Comparison of ENCODE assay signal across 14 cellular contexts in genomic region chr12:62744551-62744950, GRCh38.
DNase-seq lines count a peak whose midpoint lies in the region; ATAC-seq, FAIRE-seq and TF ChIP-seq lines count a peak whose summit lies in the region.
"Had no signal": no experiment of that assay in that cellular context is flagged by ENCODE, and none has a peak within 500 bp of the region (broad histone marks: within the 10 kb centered on the region; RNA-seq: fewer than 3 reads in every experiment).

No MANE protein-coding gene starts in this region.

- H4K20me1 ChIP-seq in astrocyte (ENCODE audit: insufficient read depth, low read length) (no peaks in the 10 kb centered on the region), PC-9 (ENCODE audit: insufficient read depth) (no peaks in the 10 kb centered on the region)

- 88 to 96% (median 94%) methylated on average over 5 of the region's 5 CpGs for WGBS in ovary, 3 donors

- H3K4me3 ChIP-seq in astrocyte (ENCODE audit: insufficient read depth, low read depth, low read length) (no peak overlapping the region), PC-9 (no peak overlapping the region), ovary (no peak overlapping the region)
- H3K4me3 ChIP-seq in naive thymus-derived CD4-positive, alpha-beta T cell (ENCODE audit: low read length) = no peak overlapping the region
- H3K4me3 ChIP-seq: esophagus muscularis mucosa had no signal

- H3K9me3 ChIP-seq in astrocyte (ENCODE audit: insufficient read depth, low read depth, low read length) (no peaks in the 10 kb centered on the region), PC-9 (ENCODE audit: insufficient read depth, low read depth) (no peaks in the 10 kb centered on the region), ovary (no peaks in the 10 kb centered on the region)
- H3K9me3 ChIP-seq in naive thymus-derived CD4-positive, alpha-beta T cell (ENCODE audit: control insufficient read depth in 2 of 3, low read length in 3 of 3) = no peaks in the 10 kb centered on the region
- H3K9me3 ChIP-seq: esophagus muscularis mucosa had no signal

- H3K27ac ChIP-seq in astrocyte (ENCODE audit: low read depth, low read length) = peak overlapping the region; percentile 44
- no peak overlapping the region for H3K27ac ChIP-seq in naive thymus-derived CD4-positive, alpha-beta T cell (ENCODE audit: low read depth, low read length)
- H3K27ac ChIP-seq in PC-9 = no peak overlapping the region
- H3K27ac ChIP-seq in ovary = no peak overlapping the region
- H3K27ac ChIP-seq: esophagus muscularis mucosa had no signal

- no peak overlapping the region for H3K27ac Mint-ChIP-seq in astrocyte (ENCODE audit: unreplicated experiment)
- no peak overlapping the region for H3K27ac Mint-ChIP-seq in naive thymus-derived CD4-positive, alpha-beta T cell
- H3K27ac Mint-ChIP-seq in Calu3 (ENCODE audit: unreplicated experiment) = no peak overlapping the region
- H3K27ac Mint-ChIP-seq: activated CD4-positive, alpha-beta T cell treated with anti-CD3 and anti-CD28 coated beads for 36 hours; activated naive CD8-positive, alpha-beta T cell treated with anti-CD3 and anti-CD28 coated beads, Interleukin-2, amount 50 U/mL, for 24 hours had no signal

- H3K4me1 Mint-ChIP-seq in astrocyte (ENCODE audit: low read depth, unreplicated experiment) (peaks cover 14% of the 10 kb centered on the region), Calu3 (ENCODE audit: low read depth, unreplicated experiment) (peaks cover 30% of the 10 kb centered on the region)
- H3K4me1 Mint-ChIP-seq in naive thymus-derived CD4-positive, alpha-beta T cell = peaks cover 0 to 9% (median 3%) of the 10 kb centered on the region in 7 donors
- H3K4me1 Mint-ChIP-seq: activated naive CD8-positive, alpha-beta T cell treated with anti-CD3 and anti-CD28 coated beads, Interleukin-2, amount 50 U/mL, for 24 hours had no signal

- DNase-seq in GM12892 (ENCODE audit: insufficient read length) (peak; percentile 34), astrocyte (ENCODE audit: low read depth) (peak; percentile 46), PC-9 (no peak), SK-N-DZ (ENCODE audit: low spot score) (no peak), ovary (no peak), Calu3 (no peak)
- no peak for DNase-seq in naive thymus-derived CD4-positive, alpha-beta T cell
- DNase-seq: activated CD4-positive, alpha-beta T cell treated with anti-CD3 and anti-CD28 coated beads for 36 hours; activated naive CD8-positive, alpha-beta T cell treated with anti-CD3 and anti-CD28 coated beads, Interleukin-2, amount 50 U/mL, for 24 hours; mammary epithelial cell; small intestine had no signal

- H3K36me3 ChIP-seq in astrocyte (ENCODE audit: insufficient read depth, low read length) (no peaks in the 10 kb centered on the region), PC-9 (ENCODE audit: low read depth) (0 out of 2 replicates have a peak, but pooled peaks cover 6% of the 10 kb centered on the region), ovary (no peaks in the 10 kb centered on the region)
- H3K36me3 ChIP-seq in naive thymus-derived CD4-positive, alpha-beta T cell (ENCODE audit: control insufficient read depth in 2 of 3, insufficient read depth in 3 of 3, low read length in 3 of 3) = no peaks in the 10 kb centered on the region
- H3K36me3 ChIP-seq: esophagus muscularis mucosa had no signal

- peak; percentile 66 for FAIRE-seq in GM12892 (lab: Jason Lieb, UNC)
- no peak for FAIRE-seq in astrocyte (lab: Jason Lieb, UNC)
- FAIRE-seq: small intestine had no signal

- peak; percentile 60 for ATAC-seq in HG03520 (IDR thresholded peaks at IDR 0.05; ENCODE audit: unreplicated experiment)
- peak; percentile 87 for ATAC-seq in naive thymus-derived CD4-positive, alpha-beta T cell
- ATAC-seq: activated CD4-positive, alpha-beta T cell treated with anti-CD3 and anti-CD28 coated beads for 36 hours; activated naive CD8-positive, alpha-beta T cell treated with anti-CD3 and anti-CD28 coated beads, Interleukin-2, amount 50 U/mL, for 24 hours; Panc1 had no signal

- no peaks in the 10 kb centered on the region for H3K27me3 ChIP-seq in astrocyte (ENCODE audit: insufficient read depth, low read length)
- no peaks in the 10 kb centered on the region for H3K27me3 ChIP-seq in naive thymus-derived CD4-positive, alpha-beta T cell (ENCODE audit: control insufficient read depth in 2 of 2, insufficient read depth in 2 of 2, low read length in 2 of 2)
- H3K27me3 ChIP-seq in PC-9 (ENCODE audit: insufficient read depth, low read depth) = no peaks in the 10 kb centered on the region
- no peaks in the 10 kb centered on the region for H3K27me3 ChIP-seq in ovary
- H3K27me3 ChIP-seq: esophagus muscularis mucosa had no signal

- peak overlapping the region; percentile 13 for H2AFZ ChIP-seq in astrocyte (ENCODE audit: low read depth, low read length)
- no peak overlapping the region for H2AFZ ChIP-seq in PC-9

- H3K4me3 Mint-ChIP-seq in astrocyte (ENCODE audit: unreplicated experiment) (no peak overlapping the region), Calu3 (ENCODE audit: low read depth, unreplicated experiment) (no peak overlapping the region)
- H3K4me3 Mint-ChIP-seq in naive thymus-derived CD4-positive, alpha-beta T cell = no peak overlapping the region
- H3K4me3 Mint-ChIP-seq: activated CD4-positive, alpha-beta T cell treated with anti-CD3 and anti-CD28 coated beads for 36 hours; activated naive CD8-positive, alpha-beta T cell treated with anti-CD3 and anti-CD28 coated beads, Interleukin-2, amount 50 U/mL, for 24 hours had no signal

- peaks cover 7% of the 10 kb centered on the region for H3K4me1 ChIP-seq in astrocyte (ENCODE audit: insufficient read depth, low read length)
- H3K4me1 ChIP-seq in naive thymus-derived CD4-positive, alpha-beta T cell (ENCODE audit: control insufficient read depth in 2 of 2, insufficient read depth in 2 of 2, low read length in 2 of 2) = no peaks in the 10 kb centered on the region
- peaks cover 14% of the 10 kb centered on the region for H3K4me1 ChIP-seq in PC-9 (replicated peaks; ENCODE audit: insufficient read depth)
- peaks cover 1% of the 10 kb centered on the region for H3K4me1 ChIP-seq in ovary (ENCODE audit: insufficient read depth)

- BruUV-seq in PC-9 (replicated peaks; lab: Mats Ljungman, UMichigan) = no TSS peak
- BruUV-seq in Calu3 (replicated peaks; lab: Mats Ljungman, UMichigan) = no TSS peak

- TF ChIP-seq CTCF in astrocyte (IDR thresholded peaks at IDR 0.05; ENCODE audit: insufficient read depth, low read depth, low read length) (no peak), PC-9 (conservative IDR thresholded peaks at IDR 0.05) (no peak), ovary (IDR thresholded peaks at IDR 0.05) (no peak), Calu3 (IDR thresholded peaks at IDR 0.05; ENCODE audit: unreplicated experiment) (no peak)

- H3K79me2 ChIP-seq in astrocyte (ENCODE audit: insufficient read depth, low read length) = no peaks in the 10 kb centered on the region
- H3K79me2 ChIP-seq in PC-9 (ENCODE audit: low read depth) = no peaks in the 10 kb centered on the region

- H3K36me3 Mint-ChIP-seq in astrocyte (ENCODE audit: low read depth, unreplicated experiment) = peaks cover 1% of the 10 kb centered on the region
- H3K36me3 Mint-ChIP-seq in naive thymus-derived CD4-positive, alpha-beta T cell = no peaks in the 10 kb centered on the region
- no peaks in the 10 kb centered on the region for H3K36me3 Mint-ChIP-seq in Calu3 (ENCODE audit: insufficient read depth, unreplicated experiment)

- intact Hi-C loops in naive thymus-derived CD4-positive, alpha-beta T cell (cut with micrococcal nuclease) = no loop called here
- intact Hi-C loops in PC-9 (cut with micrococcal nuclease; ENCODE audit: unreplicated experiment) (no loop called here), ovary (cut with DNase I) (no loop called here), Calu3 (cut with micrococcal nuclease; ENCODE audit: unreplicated experiment) (no loop called here)

- peaks cover 2% of the 10 kb centered on the region for H3K9me3 Mint-ChIP-seq in astrocyte (ENCODE audit: unreplicated experiment)
- H3K9me3 Mint-ChIP-seq in naive thymus-derived CD4-positive, alpha-beta T cell = no peaks in the 10 kb centered on the region
- H3K9me3 Mint-ChIP-seq in Calu3 (ENCODE audit: low read depth, unreplicated experiment) = no peaks in the 10 kb centered on the region
- H3K9me3 Mint-ChIP-seq: activated naive CD8-positive, alpha-beta T cell treated with anti-CD3 and anti-CD28 coated beads, Interleukin-2, amount 50 U/mL, for 24 hours had no signal

- CTCF ChIA-PET in naive thymus-derived CD4-positive, alpha-beta T cell (lab: Charles Lee) = no interaction called here
- CTCF ChIA-PET in PC-9 (lab: Charles Lee) = no interaction called here
- CTCF ChIA-PET in Calu3 (lab: Charles Lee) = interaction anchor here (0.7 kb wide), 1 partner anchor 496 kb away, joined by 3 read pairs; no protein-coding TSS in a partner anchor

- H3K4me2 ChIP-seq in astrocyte (ENCODE audit: low read length) (peak overlapping the region; percentile 45), PC-9 (no peak overlapping the region)

- H3K9ac ChIP-seq in astrocyte (ENCODE audit: low read length) = no peak overlapping the region

- TF ChIP-seq POLR2A in GM12892 (IDR thresholded peaks at IDR 0.05; ENCODE audit: low read depth, low read length) (peak; percentile 59; the same call in 1 of the 2 replicates), ovary (IDR thresholded peaks at IDR 0.05) (no peak)

- H3F3A ChIP-seq in PC-9 (ENCODE audit: insufficient read depth, low read depth) = no peaks in the 10 kb centered on the region

- POLR2A ChIA-PET in naive thymus-derived CD4-positive, alpha-beta T cell (lab: Charles Lee) = no interaction called here
- POLR2A ChIA-PET in PC-9 (lab: Charles Lee; ENCODE audit: unreplicated experiment) = no interaction called here

- H3K9me2 ChIP-seq in PC-9 (ENCODE audit: insufficient read depth) = no peaks in the 10 kb centered on the region

- H3K27me3 Mint-ChIP-seq in astrocyte (ENCODE audit: low read depth, unreplicated experiment) (no peaks in the 10 kb centered on the region), Calu3 (ENCODE audit: unreplicated experiment) (no peaks in the 10 kb centered on the region)
- H3K27me3 Mint-ChIP-seq in naive thymus-derived CD4-positive, alpha-beta T cell = peaks cover 0 to 6% (median 4%) of the 10 kb centered on the region in 5 donors
- H3K27me3 Mint-ChIP-seq: activated CD4-positive, alpha-beta T cell treated with anti-CD3 and anti-CD28 coated beads for 36 hours; activated naive CD8-positive, alpha-beta T cell treated with anti-CD3 and anti-CD28 coated beads, Interleukin-2, amount 50 U/mL, for 24 hours had no signal

- TF ChIP-seq EP300 in ovary (IDR thresholded peaks at IDR 0.05) = no peak

Comparison
In these comparisons a context has a peak if more than half of its experiments do, and no peak if none do; other contexts are left out.
1. DNase-seq: peak in GM12892 (single experiment) and astrocyte (single experiment); none in naive thymus-derived CD4-positive, alpha-beta T cell (0 of 9), PC-9 (0 of 2), SK-N-DZ (single experiment), ovary (0 of 5) and Calu3 (single experiment).